25 cellular contexts compared by ENCODE assay signal in genomic region chr6:139306582-139306981, GRCh38. TPM values are rescaled to one million over a fixed set of nuclear protein-coding genes. Genes with fewer than 3 reads are reported as not detected.
DNase-seq lines count a peak whose midpoint lies in the region; ATAC-seq and TF ChIP-seq lines count a peak whose summit lies in the region.
"Had no signal": no experiment of that assay in that cellular context is flagged by ENCODE, and none has a peak within 500 bp of the region (broad histone marks: within the 10 kb centered on the region; RNA-seq: fewer than 3 reads in every experiment).

No MANE protein-coding gene starts in this region.

- H3K27me3 ChIP-seq in adrenal gland = no peaks in the 10 kb centered on the region
- H3K27me3 ChIP-seq in CD4-positive, alpha-beta memory T cell (ENCODE audit: insufficient read depth, low read length) = no peaks in the 10 kb centered on the region
- H3K27me3 ChIP-seq: BLaER1 treated with 17β-estradiol and CSF1 and Interleukin-3, amounts not matched to agents 10 nM and 100 nM; SJCRH30 had no signal

- TF ChIP-seq POLR2A in adrenal gland (IDR thresholded peaks at IDR 0.05) = no peak

- no peak for ATAC-seq in natural killer cell treated with Interleukin-12 subunit alpha and Interleukin-12 subunit beta and Interleukin-15 and Interleukin-18, amount 100 ng/mL, for 72 hours
- ATAC-seq in natural killer cell = no peak
- ATAC-seq in WTC11 = peak; percentile 22; the same call in 1 of the 2 replicates
- no peak for ATAC-seq in memory B cell (ENCODE audit: low read depth)
- ATAC-seq in activated CD4-positive, CD25-positive, alpha-beta regulatory T cell treated with anti-CD3 and anti-CD28 coated beads, Interleukin-2, amount 50 U/mL, for 24 hours = no peak
- ATAC-seq in HG03135 (IDR thresholded peaks at IDR 0.05; ENCODE audit: unreplicated experiment) = no peak
- ATAC-seq: PC-3, Right ventricle myocardium inferior, SK-N-SH treated with all-trans-retinoic acid at 6 μM for 48 hours had no signal

- no peak overlapping the region for H3K27ac ChIP-seq in adrenal gland
- no peak overlapping the region for H3K27ac ChIP-seq in CD4-positive, alpha-beta memory T cell (ENCODE audit: low read depth, low read length)
- H3K27ac ChIP-seq: GM23248, SJCRH30 had no signal

- POLR2A ChIA-PET in WTC11 (lab: Charles Lee) = no interaction called here
- POLR2A ChIA-PET in CD4-positive, alpha-beta memory T cell (lab: Charles Lee; ENCODE audit: partially characterized antibody) = interaction anchor here (1.5 kb wide), 1 partner anchor 16 kb away, joined by 4 read pairs; no protein-coding TSS in a partner anchor

- no peaks in the 10 kb centered on the region for H3K9me3 Mint-ChIP-seq in natural killer cell treated with Interleukin-12 subunit alpha and Interleukin-12 subunit beta and Interleukin-15 and Interleukin-18, amount 100 ng/mL, for 72 hours
- no peaks in the 10 kb centered on the region for H3K9me3 Mint-ChIP-seq in natural killer cell
- no peaks in the 10 kb centered on the region for H3K9me3 Mint-ChIP-seq in WTC11
- no peaks in the 10 kb centered on the region for H3K9me3 Mint-ChIP-seq in memory B cell
- H3K9me3 Mint-ChIP-seq in CD4-positive, alpha-beta memory T cell = no peaks in the 10 kb centered on the region
- H3K9me3 Mint-ChIP-seq: CD4-positive, alpha-beta T cell; H9 had no signal

- H3K4me3 Mint-ChIP-seq in natural killer cell treated with Interleukin-12 subunit alpha and Interleukin-12 subunit beta and Interleukin-15 and Interleukin-18, amount 100 ng/mL, for 72 hours = no peak overlapping the region
- no peak overlapping the region for H3K4me3 Mint-ChIP-seq in natural killer cell
- H3K4me3 Mint-ChIP-seq in WTC11 = no peak overlapping the region
- no peak overlapping the region for H3K4me3 Mint-ChIP-seq in memory B cell
- no peak overlapping the region for H3K4me3 Mint-ChIP-seq in CD4-positive, alpha-beta memory T cell
- H3K4me3 Mint-ChIP-seq: CD4-positive, alpha-beta T cell; H9 had no signal

- H3K36me3 Mint-ChIP-seq in natural killer cell treated with Interleukin-12 subunit alpha and Interleukin-12 subunit beta and Interleukin-15 and Interleukin-18, amount 100 ng/mL, for 72 hours = no peaks in the 10 kb centered on the region
- H3K36me3 Mint-ChIP-seq in natural killer cell (no peaks in the 10 kb centered on the region), WTC11 (no peaks in the 10 kb centered on the region), memory B cell (peaks cover 11% of the 10 kb centered on the region)
- no peaks in the 10 kb centered on the region for H3K36me3 Mint-ChIP-seq in CD4-positive, alpha-beta memory T cell

- H3K36me3 ChIP-seq in adrenal gland (replicated peaks in 1 of 2) = no peaks in the 10 kb centered on the region
- H3K36me3 ChIP-seq in CD4-positive, alpha-beta memory T cell (ENCODE audit: insufficient read depth, low read length) = no peaks in the 10 kb centered on the region
- H3K36me3 ChIP-seq: BLaER1 treated with 17β-estradiol and CSF1 and Interleukin-3, amounts not matched to agents 10 nM and 100 nM; SJCRH30 had no signal

- peaks cover 14 to 25% of the 10 kb centered on the region in 2 donors for H3K4me1 Mint-ChIP-seq in natural killer cell treated with Interleukin-12 subunit alpha and Interleukin-12 subunit beta and Interleukin-15 and Interleukin-18, amount 100 ng/mL, for 72 hours (ENCODE audit: low read depth in 2 of 2)
- no peaks in the 10 kb centered on the region for H3K4me1 Mint-ChIP-seq in natural killer cell
- H3K4me1 Mint-ChIP-seq in WTC11 = peaks cover 25% of the 10 kb centered on the region
- H3K4me1 Mint-ChIP-seq in memory B cell = peaks cover 9% of the 10 kb centered on the region
- H3K4me1 Mint-ChIP-seq in CD4-positive, alpha-beta memory T cell = peaks cover 3 to 6% (median 5%) of the 10 kb centered on the region in 4 donors

- no peaks in the 10 kb centered on the region for H3K27me3 Mint-ChIP-seq in natural killer cell treated with Interleukin-12 subunit alpha and Interleukin-12 subunit beta and Interleukin-15 and Interleukin-18, amount 100 ng/mL, for 72 hours
- H3K27me3 Mint-ChIP-seq in natural killer cell (ENCODE audit: low read depth in 2 of 2) (no peaks in the 10 kb centered on the region), WTC11 (ENCODE audit: low read depth) (no peaks in the 10 kb centered on the region), memory B cell (no peaks in the 10 kb centered on the region)
- H3K27me3 Mint-ChIP-seq in CD4-positive, alpha-beta memory T cell = no peaks in the 10 kb centered on the region
- H3K27me3 Mint-ChIP-seq: CD4-positive, alpha-beta T cell had no signal

- no peaks in the 10 kb centered on the region for H3K9me3 ChIP-seq in adrenal gland (replicated peaks in 1 of 3)
- H3K9me3 ChIP-seq in CD4-positive, alpha-beta memory T cell (ENCODE audit: control insufficient read depth in 1 of 2, low read length in 2 of 2) = no peaks in the 10 kb centered on the region
- H3K9me3 ChIP-seq: BLaER1 treated with 17β-estradiol and CSF1 and Interleukin-3, amounts not matched to agents 10 nM and 100 nM; Caco-2; SJCRH30 had no signal

- peaks cover 0 to 9% of the 10 kb centered on the region in 2 donors for H3K4me1 ChIP-seq in adrenal gland (replicated peaks in 1 of 2)
- H3K4me1 ChIP-seq in CD4-positive, alpha-beta memory T cell (ENCODE audit: insufficient read depth, low read length) = no peaks in the 10 kb centered on the region
- H3K4me1 ChIP-seq: SJCRH30 had no signal

- CTCF ChIA-PET in WTC11 (lab: Charles Lee) = no interaction called here
- CTCF ChIA-PET in CD4-positive, alpha-beta memory T cell (lab: Charles Lee; ENCODE audit: partially characterized antibody) = interaction anchor here (1.4 kb wide), 1 partner anchor 9 kb away, joined by 3 read pairs; no protein-coding TSS in a partner anchor

- H3K4me3 ChIP-seq in adrenal gland = no peak overlapping the region
- H3K4me3 ChIP-seq in CD4-positive, alpha-beta memory T cell (ENCODE audit: low read length in 2 of 2) = no peak overlapping the region
- H3K4me3 ChIP-seq: BLaER1 treated with 17β-estradiol and CSF1 and Interleukin-3, amounts not matched to agents 10 nM and 100 nM; GM23248; SJCRH30 had no signal

- intact Hi-C loops in natural killer cell (cut with micrococcal nuclease) (no loop called here), adrenal gland (cut with DNase I) (no loop called here)
- intact Hi-C loops in CD4-positive, alpha-beta memory T cell (cut with micrococcal nuclease) = no loop called here

- TF ChIP-seq CTCF in natural killer cell (IDR thresholded peaks at IDR 0.05) = no peak
- no peak for TF ChIP-seq CTCF in WTC11 (IDR thresholded peaks at IDR 0.05)
- TF ChIP-seq CTCF in adrenal gland (IDR thresholded peaks at IDR 0.05) = no peak

- DNase-seq in natural killer cell treated with Interleukin-12 subunit alpha and Interleukin-12 subunit beta and Interleukin-15 and Interleukin-18, amount 100 ng/mL, for 72 hours (ENCODE audit: low spot score) = no peak
- no peak for DNase-seq in natural killer cell
- DNase-seq in WTC11 (ENCODE audit: low spot score) = no peak
- no peak for DNase-seq in memory B cell (ENCODE audit: low spot score in 2 of 2)
- DNase-seq in adrenal gland = no peak
- DNase-seq in CD4-positive, alpha-beta memory T cell = no peak
- DNase-seq: Caco-2; CD4-positive, alpha-beta T cell; GM23248; H9; NCI-H1092; NCI-H1436; NCI-H187; NCI-H2081 treated with DMSO at 0.1 percent for 48 hours; NCI-H2171; NCI-H226; NCI-H510A; NCI-H69; PC-3; SJCRH30 had no signal

- 63 to 69% (median 66%) methylated on average over 2 of the region's 2 CpGs for WGBS in adrenal gland, 4 donors

- H3K27ac Mint-ChIP-seq in natural killer cell treated with Interleukin-12 subunit alpha and Interleukin-12 subunit beta and Interleukin-15 and Interleukin-18, amount 100 ng/mL, for 72 hours = peak overlapping the region; percentile 10 to 40
- no peak overlapping the region for H3K27ac Mint-ChIP-seq in natural killer cell
- no peak overlapping the region for H3K27ac Mint-ChIP-seq in WTC11
- peak overlapping the region; percentile 50 for H3K27ac Mint-ChIP-seq in memory B cell
- no peak overlapping the region for H3K27ac Mint-ChIP-seq in CD4-positive, alpha-beta memory T cell
- H3K27ac Mint-ChIP-seq: CD4-positive, alpha-beta T cell; H9 had no signal

TF ChIP-seq in WTC11, 78 proteins besides CTCF, POLR2A, EP300 and RAD21 (continues in another document):
- no peak for TF ChIP-seq AFF4 (CRISPR knock-in tag; IDR thresholded peaks at IDR 0.05; ENCODE audit: borderline replicate concordance)

RNA-seq across cellular contexts. Expression of gene TXLNB, which starts 14.8 kb away (rescaled TPM):
- total RNA-seq in natural killer cell treated with Interleukin-12 subunit alpha and Interleukin-12 subunit beta and Interleukin-15 and Interleukin-18, amount 100 ng/mL, for 72 hours = under 1 TPM in 1 of 2 donors, not detected in 1; 0.05 TPM
- total RNA-seq in natural killer cell (under 1 TPM; 0.24 to 0.93 (median 0.50) TPM), WTC11 (2021) (0.07 to 0.16 TPM (median 0.15 TPM) in 3 replicates), adrenal gland (1 to 10 TPM in 7 of 8 donors, under 1 TPM in 1; 0.25 to 9.5 (median 3.0) TPM)
- 1 to 10 TPM in 2 of 3 donors, under 1 TPM in 1; 0.77 to 2.2 (median 1.1) TPM for polyA plus RNA-seq in adrenal gland
- total RNA-seq in CD4-positive, alpha-beta memory T cell = 1 to 10 TPM; 1.4 to 1.6 TPM
- under 1 TPM in 1 of 2 donors, not detected in 1; 0.78 TPM for polyA plus RNA-seq in CD4-positive, alpha-beta memory T cell
- total RNA-seq: Caco-2 had no signal

Comparison
In these comparisons a context has a peak if more than half of its experiments do, and no peak if none do; other contexts are left out.
1. H3K27ac Mint-ChIP-seq: peak in natural killer cell treated with Interleukin-12 subunit alpha and Interleukin-12 subunit beta and Interleukin-15 and Interleukin-18, amount 100 ng/mL, for 72 hours (2 of 2) and memory B cell (single experiment); none in natural killer cell (0 of 2), WTC11 (single experiment) and CD4-positive, alpha-beta memory T cell (0 of 7).